ENCODE assay signal across 8 cellular contexts in genomic region chr11:62591448-62592215, GRCh38. TPM values are rescaled to one million over a fixed set of nuclear protein-coding genes. Genes with fewer than 3 reads are reported as not detected.
DNase-seq lines count a peak whose midpoint lies in the region; ATAC-seq and TF ChIP-seq lines count a peak whose summit lies in the region.

TUT1 (minus strand) TSS chr11:62591523; CDS start chr11:62591485, 38 bp downstream.

- DNase-seq in CD14-positive monocyte (ENCODE audit: low spot score) = peak; percentile 97
- DNase-seq in NCI-H82 (lab: John Stamatoyannopoulos, UW) = peak; percentile 99
- DNase-seq in activated CD4-positive, alpha-beta T cell treated with anti-CD3 and anti-CD28 coated beads, Interleukin-2, amount 50 U/mL, for 48 hours = peak; percentile 95 to 96
- peak; percentile 89 to 99 (median 98) for DNase-seq in dorsolateral prefrontal cortex
- peak; percentile 97 for DNase-seq in stimulated activated CD4-positive, alpha-beta T cell treated with anti-CD3 and anti-CD28 coated beads, Interleukin-4, amount 100 ng/mL, for 24 hours

- H3K27ac ChIP-seq in dorsolateral prefrontal cortex (peak within 1 kb of the TSS; percentile 83 to 99 (median 97)), liver (ENCODE audit: low read depth in 1 of 2, low read length in 2 of 2) (peak within 1 kb of the TSS; percentile 97 to 98)

- peak within 1 kb of the TSS; percentile 92 to 95 for H3K4me3 Mint-ChIP-seq in CD14-positive monocyte

- WGBS in liver = under 1% methylated on average over 64 of the region's 64 CpGs

- peaks cover 0 to 2% (median 0%) of the 10 kb centered on the region in 7 donors for H3K9me3 Mint-ChIP-seq in CD14-positive monocyte

- H3K4me3 ChIP-seq in dorsolateral prefrontal cortex (peak within 1 kb of the TSS; percentile 53 to 100 (median 88)), liver (ENCODE audit: low read depth in 1 of 3, low read length in 3 of 3) (peak within 1 kb of the TSS; percentile 82 to 97 (median 90))

- H3K9me3 ChIP-seq in liver (ENCODE audit: control insufficient read depth in 4 of 4, low read length in 3 of 4) = no peaks in the 10 kb centered on the region

- peak within 1 kb of the TSS; percentile 95 to 99 for H3K9ac ChIP-seq in liver (ENCODE audit: low read depth in 1 of 2, low read length in 2 of 2)

- intact Hi-C loops in CD14-positive monocyte (cut with micrococcal nuclease) (loop anchor here (2.0 to 10.0 kb wide), 5 partner anchors 17 to 273 kb away; partner anchors contain the start of genes BSCL2 (in 2 of the 2), GNG3 (in 2 of the 2), INTS5 (in 1 of the 2) and TMEM179B (in 1 of the 2)), dorsolateral prefrontal cortex (cut with DNase I) (loop anchor here (1.0 to 10.0 kb wide), 5 partner anchors 10 to 263 kb away; partner anchors contain the start of genes BSCL2 (in 1 of the 2), GNG3 (in 1 of the 2) and MTA2 (in 1 of the 2))

- ATAC-seq in GM19397 (IDR thresholded peaks at IDR 0.05; ENCODE audit: unreplicated experiment) = peak; percentile 84
- ATAC-seq in HG03571 (IDR thresholded peaks at IDR 0.05; ENCODE audit: unreplicated experiment) = peak; percentile 76

- H3K36me3 ChIP-seq in liver (ENCODE audit: control insufficient read depth in 4 of 4, insufficient read depth in 3 of 4, low read depth in 1 of 4, low read length in 3 of 4) = peaks cover 16 to 29% (median 28%) of the 10 kb centered on the region in 4 donors

- H3K27me3 Mint-ChIP-seq in CD14-positive monocyte (ENCODE audit: low read depth in 3 of 3) = peaks cover 0 to 2% (median 0%) of the 10 kb centered on the region in 3 donors

- TF ChIP-seq RAD21 in liver (IDR thresholded peaks at IDR 0.05) = peak; percentile 62 to 63

- no peaks in the 10 kb centered on the region for H3K27me3 ChIP-seq in dorsolateral prefrontal cortex
- H3K27me3 ChIP-seq in liver (ENCODE audit: control insufficient read depth in 4 of 4, insufficient read depth in 4 of 4, low read length in 3 of 4) = no peaks in the 10 kb centered on the region

- H3K4me1 ChIP-seq in liver (ENCODE audit: control insufficient read depth in 4 of 4, insufficient read depth in 4 of 4, low read length in 3 of 4) = peaks cover 7 to 45% (median 32%) of the 10 kb centered on the region in 4 donors

- peaks cover 33% of the 10 kb centered on the region for H3K4me1 Mint-ChIP-seq in CD14-positive monocyte

- H3K27ac Mint-ChIP-seq in CD14-positive monocyte = peak within 1 kb of the TSS; percentile 95 to 99 (median 98)

- H3K36me3 Mint-ChIP-seq in CD14-positive monocyte = peaks cover 52 to 59% of the 10 kb centered on the region in 2 donors

- TF ChIP-seq CTCF in CD14-positive monocyte (IDR thresholded peaks at IDR 0.05) = peak; percentile 19
- TF ChIP-seq CTCF in dorsolateral prefrontal cortex (IDR thresholded peaks at IDR 0.05 in 54 of 56, conservative IDR thresholded peaks at IDR 0.05 in 2 of 56; ENCODE audit: low read depth in 1 of 56, partially characterized antibody in 56 of 56) = peak in 41 of 56 donors; percentile 11 to 63 (median 35)
- no peak for TF ChIP-seq CTCF in liver (IDR thresholded peaks at IDR 0.05; ENCODE audit: low read depth, low read length, missing input control)

TF ChIP-seq in liver, 16 proteins besides CTCF, POLR2A, EP300 and RAD21:
- TF ChIP-seq TAF1 (conservative IDR thresholded peaks at IDR 0.05) (peak; percentile 78), JUND (IDR thresholded peaks at IDR 0.05) (peak; percentile 54 to 69), HNF4G (IDR thresholded peaks at IDR 0.05) (no peak), GABPA (IDR thresholded peaks at IDR 0.05 in 1 of 2, conservative IDR thresholded peaks at IDR 0.05 in 1 of 2) (peak; percentile 99), YY1 (IDR thresholded peaks at IDR 0.05) (peak; percentile 96), SP1 (IDR thresholded peaks at IDR 0.05) (peak; percentile 95), RXRA (IDR thresholded peaks at IDR 0.05) (peak; percentile 70 to 75), FOXA1 (IDR thresholded peaks at IDR 0.05) (peak; percentile 58), NR2F2 (IDR thresholded peaks at IDR 0.05) (peak; percentile 69), EGR1 (IDR thresholded peaks at IDR 0.05; ENCODE audit: low read depth in 2 of 2) (peak; percentile 73 to 77), HNF4A (conservative IDR thresholded peaks at IDR 0.05) (peak; percentile 44 to 48), FOXA2 (IDR thresholded peaks at IDR 0.05) (peak; percentile 72), MAX (IDR thresholded peaks at IDR 0.05) (peak; percentile 98)
- TF ChIP-seq, protein P1, sequence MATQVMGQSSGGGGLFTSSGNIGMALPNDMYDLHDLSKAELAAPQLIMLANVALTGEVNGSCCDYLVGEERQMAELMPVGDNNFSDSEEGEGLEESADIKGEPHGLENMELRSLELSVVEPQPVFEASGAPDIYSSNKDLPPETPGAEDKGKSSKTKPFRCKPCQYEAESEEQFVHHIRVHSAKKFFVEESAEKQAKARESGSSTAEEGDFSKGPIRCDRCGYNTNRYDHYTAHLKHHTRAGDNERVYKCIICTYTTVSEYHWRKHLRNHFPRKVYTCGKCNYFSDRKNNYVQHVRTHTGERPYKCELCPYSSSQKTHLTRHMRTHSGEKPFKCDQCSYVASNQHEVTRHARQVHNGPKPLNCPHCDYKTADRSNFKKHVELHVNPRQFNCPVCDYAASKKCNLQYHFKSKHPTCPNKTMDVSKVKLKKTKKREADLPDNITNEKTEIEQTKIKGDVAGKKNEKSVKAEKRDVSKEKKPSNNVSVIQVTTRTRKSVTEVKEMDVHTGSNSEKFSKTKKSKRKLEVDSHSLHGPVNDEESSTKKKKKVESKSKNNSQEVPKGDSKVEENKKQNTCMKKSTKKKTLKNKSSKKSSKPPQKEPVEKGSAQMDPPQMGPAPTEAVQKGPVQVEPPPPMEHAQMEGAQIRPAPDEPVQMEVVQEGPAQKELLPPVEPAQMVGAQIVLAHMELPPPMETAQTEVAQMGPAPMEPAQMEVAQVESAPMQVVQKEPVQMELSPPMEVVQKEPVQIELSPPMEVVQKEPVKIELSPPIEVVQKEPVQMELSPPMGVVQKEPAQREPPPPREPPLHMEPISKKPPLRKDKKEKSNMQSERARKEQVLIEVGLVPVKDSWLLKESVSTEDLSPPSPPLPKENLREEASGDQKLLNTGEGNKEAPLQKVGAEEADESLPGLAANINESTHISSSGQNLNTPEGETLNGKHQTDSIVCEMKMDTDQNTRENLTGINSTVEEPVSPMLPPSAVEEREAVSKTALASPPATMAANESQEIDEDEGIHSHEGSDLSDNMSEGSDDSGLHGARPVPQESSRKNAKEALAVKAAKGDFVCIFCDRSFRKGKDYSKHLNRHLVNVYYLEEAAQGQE (IDR thresholded peaks at IDR 0.05) = peak; percentile 98
- TF ChIP-seq, protein P2, sequence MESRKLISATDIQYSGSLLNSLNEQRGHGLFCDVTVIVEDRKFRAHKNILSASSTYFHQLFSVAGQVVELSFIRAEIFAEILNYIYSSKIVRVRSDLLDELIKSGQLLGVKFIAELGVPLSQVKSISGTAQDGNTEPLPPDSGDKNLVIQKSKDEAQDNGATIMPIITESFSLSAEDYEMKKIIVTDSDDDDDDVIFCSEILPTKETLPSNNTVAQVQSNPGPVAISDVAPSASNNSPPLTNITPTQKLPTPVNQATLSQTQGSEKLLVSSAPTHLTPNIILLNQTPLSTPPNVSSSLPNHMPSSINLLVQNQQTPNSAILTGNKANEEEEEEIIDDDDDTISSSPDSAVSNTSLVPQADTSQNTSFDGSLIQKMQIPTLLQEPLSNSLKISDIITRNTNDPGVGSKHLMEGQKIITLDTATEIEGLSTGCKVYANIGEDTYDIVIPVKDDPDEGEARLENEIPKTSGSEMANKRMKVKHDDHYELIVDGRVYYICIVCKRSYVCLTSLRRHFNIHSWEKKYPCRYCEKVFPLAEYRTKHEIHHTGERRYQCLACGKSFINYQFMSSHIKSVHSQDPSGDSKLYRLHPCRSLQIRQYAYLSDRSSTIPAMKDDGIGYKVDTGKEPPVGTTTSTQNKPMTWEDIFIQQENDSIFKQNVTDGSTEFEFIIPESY (IDR thresholded peaks at IDR 0.05) = peak; percentile 90
- TF ChIP-seq, protein P3, sequence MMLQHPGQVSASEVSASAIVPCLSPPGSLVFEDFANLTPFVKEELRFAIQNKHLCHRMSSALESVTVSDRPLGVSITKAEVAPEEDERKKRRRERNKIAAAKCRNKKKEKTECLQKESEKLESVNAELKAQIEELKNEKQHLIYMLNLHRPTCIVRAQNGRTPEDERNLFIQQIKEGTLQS (IDR thresholded peaks at IDR 0.05) = no peak

RNA-seq across cellular contexts. Expression of gene TUT1, which starts in this region (rescaled TPM):
- 1 to 10 TPM; 1.8 to 2.1 TPM for polyA plus RNA-seq in CD14-positive monocyte
- 10 to 100 TPM; 11.6 to 30.9 (median 19.4) TPM for total RNA-seq in dorsolateral prefrontal cortex
- 10 to 100 TPM in 1 of 2 donors, 1 to 10 TPM in 1; 5.6 to 12.1 TPM for total RNA-seq in liver
- polyA plus RNA-seq in liver = 10 to 100 TPM; 15.2 to 15.8 TPM

Comparison
In these comparisons a context has a peak if more than half of its experiments do, and no peak if none do; other contexts are left out.
1. Peak in every context shown above with its lines: DNase-seq, ATAC-seq, H3K4me3 ChIP-seq and H3K27ac ChIP-seq.
2. RNA of gene TUT1 (polyA plus RNA-seq): 15.2 to 15.8 TPM in liver; 1.8 to 2.1 TPM in CD14-positive monocyte; every median in the first group is over 4 times any median in the second.